27 cellular contexts compared by ENCODE assay signal in the genomic region with DNA sequence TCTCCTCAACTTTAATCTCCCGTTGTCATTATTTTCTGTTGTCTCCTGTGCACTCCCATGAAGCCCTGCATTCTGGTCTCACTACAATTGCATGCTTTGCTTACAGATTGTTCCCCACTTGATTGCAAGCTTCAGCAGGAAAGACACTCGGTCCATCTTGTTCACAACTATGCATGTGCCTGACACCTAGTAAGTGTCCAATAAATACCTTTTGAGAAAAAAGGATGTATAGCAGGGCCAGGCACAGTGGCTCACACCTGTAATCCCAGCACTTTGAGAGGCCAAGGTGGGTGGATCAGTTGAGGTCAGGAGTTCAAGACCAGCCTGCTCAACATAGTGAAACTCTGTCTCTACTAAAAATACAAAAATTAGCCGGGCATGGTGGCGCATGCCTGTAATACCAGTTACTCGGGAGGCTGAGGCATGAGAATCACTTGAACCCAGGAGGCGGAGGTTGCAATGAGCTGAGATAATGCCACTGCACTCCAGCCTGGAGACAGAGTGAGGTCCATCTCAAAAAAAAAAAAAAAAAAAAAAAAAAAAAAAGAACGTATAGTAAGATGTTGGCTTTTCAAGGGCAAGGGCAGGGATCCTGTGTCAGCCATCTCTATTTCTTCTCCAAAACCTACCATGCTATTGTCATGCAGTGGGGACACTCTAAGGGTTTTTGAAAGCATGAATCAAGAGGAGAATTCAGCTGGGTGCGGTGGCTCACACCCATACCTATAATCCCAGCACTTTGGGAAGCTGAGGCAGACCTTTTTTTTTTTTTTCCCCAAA.
"Had no signal": no experiment of that assay in that cellular context is flagged by ENCODE, and none has a peak within 500 bp of the region (broad histone marks: within the 10 kb centered on the region; RNA-seq: fewer than 3 reads in every experiment).

No MANE protein-coding gene starts in this region.

- ATAC-seq: stimulated activated effector memory CD8-positive, alpha-beta T cell treated with anti-CD3 and anti-CD28 coated beads, Interleukin-12 subunit alpha, Interleukin-12 subunit beta, amount 100 ng/mL, for 72 hours; stimulated activated memory B cell treated with anti-CD40 and anti-IgM and Interleukin-4, amounts not matched to agents 10 μg/mL and 1 μg/mL and 100 μg/mL, for 72 hours; stimulated activated naive B cell treated with anti-CD40 and anti-IgM and Interleukin-4, amounts not matched to agents 10 μg/mL and 1 μg/mL and 100 μg/mL, for 72 hours; stimulated activated naive CD8-positive, alpha-beta T cell treated with anti-CD3 and anti-CD28 coated beads, Interleukin-15, amount 100 ng/mL, for 72 hours; stimulated activated naive CD8-positive, alpha-beta T cell treated with anti-CD3 and anti-CD28 coated beads, Interleukin-15, Interleukin-2, amounts not matched to agents 100 U/mL and 50 U/mL, for 24 hours; upper lobe of right lung had no signal

- FAIRE-seq: urothelium cell line had no signal

- DNase-seq: stimulated activated CD4-positive, alpha-beta T cell treated with anti-CD3 and anti-CD28 coated beads, Interleukin-2, amount 100 ng/mL, for 48 hours; stimulated activated CD4-positive, alpha-beta T cell treated with anti-CD3 and anti-CD28 coated beads, Interleukin-4, amount 100 ng/mL, for 1 hour; stimulated activated CD4-positive, alpha-beta T cell treated with anti-CD3 and anti-CD28 coated beads, Interleukin-4, amount 100 ng/mL, for 24 hours; stimulated activated CD4-positive, alpha-beta T cell treated with anti-CD3 and anti-CD28 coated beads, Interleukin-4, amount 100 ng/mL, for 4 hours; stimulated activated CD8-positive, alpha-beta memory T cell treated with anti-CD3 and anti-CD28 coated beads, Interleukin-4, amount 100 ng/mL, for 48 hours; stimulated activated naive B cell treated with anti-CD40 and anti-IgM and Interleukin-4, amounts not matched to agents 10 μg/mL and 1 μg/mL and 100 μg/mL, for 72 hours; stimulated activated naive CD4-positive, alpha-beta T cell; stimulated activated naive CD4-positive, alpha-beta T cell treated with Interleukin-2 at 50 U/mL for 16 hours; stimulated activated naive CD8-positive, alpha-beta T cell treated with anti-CD3 and anti-CD28 coated beads, Interleukin-15, amount 100 ng/mL, for 72 hours; stimulated activated naive CD8-positive, alpha-beta T cell treated with anti-CD3 and anti-CD28 coated beads, Interleukin-15, Interleukin-2, amounts not matched to agents 100 U/mL and 50 U/mL, for 24 hours; stomach; substantia nigra; testis; thyroid gland; tibial artery; transverse colon; trophoblast cell; upper lobe of left lung; upper lobe of right lung; uterus had no signal

- H3K36me3 ChIP-seq: stomach, suprapubic skin, thoracic aorta, thyroid gland, tibial artery, tibial nerve, transverse colon, upper lobe of left lung, upper lobe of right lung, uterus, vagina had no signal

- H3K4me3 ChIP-seq: stomach, suprapubic skin, testis, thoracic aorta, thyroid gland, tibial artery, tibial nerve, transverse colon, upper lobe of left lung, upper lobe of right lung, uterus, vagina had no signal

- H3K27ac ChIP-seq: stomach, suprapubic skin, testis, thoracic aorta, thyroid gland, tibial artery, tibial nerve, transverse colon, upper lobe of left lung, upper lobe of right lung, uterus, vagina had no signal

- H3K4me1 ChIP-seq: testis, thyroid gland, tibial artery, tibial nerve, transverse colon, upper lobe of left lung, upper lobe of right lung, uterus, vagina had no signal

- H3K27me3 ChIP-seq: stomach, suprapubic skin, testis, thyroid gland, tibial artery, tibial nerve, transverse colon, upper lobe of left lung, upper lobe of right lung, uterus, vagina had no signal

- H3K9me3 ChIP-seq: stomach, suprapubic skin, testis, thoracic aorta, thyroid gland, tibial artery, tibial nerve, transverse colon, upper lobe of left lung, upper lobe of right lung, uterus, vagina had no signal
